13 cellular contexts compared by ENCODE assay signal in genomic region chr4:81786063-81786763, GRCh38.
DNase-seq lines count a peak whose midpoint lies in the region; ATAC-seq, FAIRE-seq and TF ChIP-seq lines count a peak whose summit lies in the region.
"Had no signal": no experiment of that assay in that cellular context is flagged by ENCODE, and none has a peak within 500 bp of the region (broad histone marks: within the 10 kb centered on the region; RNA-seq: fewer than 3 reads in every experiment).

No MANE protein-coding gene starts in this region.

- H3K27ac Mint-ChIP-seq in CD4-positive, alpha-beta memory T cell = no peak overlapping the region
- H3K27ac Mint-ChIP-seq: activated naive CD8-positive, alpha-beta T cell had no signal

- no peak for TF ChIP-seq CTCF in OCI-LY7 (conservative IDR thresholded peaks at IDR 0.05; ENCODE audit: low read length)

- POLR2A ChIA-PET in OCI-LY7 (lab: Charles Lee) = interaction anchor here (0.6 to 1.5 kb wide), 4 partner anchors 17 to 528 kb away, joined by 3 to 6 read pairs (median 3); no protein-coding TSS in a partner anchor
- POLR2A ChIA-PET in CD4-positive, alpha-beta memory T cell (lab: Charles Lee; ENCODE audit: partially characterized antibody) = interaction anchor here (0.6 kb wide), 1 partner anchor 315 kb away, joined by 3 read pairs; the partner anchor contains the start of gene RASGEF1B

- no peaks in the 10 kb centered on the region for H3K27me3 ChIP-seq in small intestine (ENCODE audit: control insufficient read depth in 2 of 2, insufficient read depth in 2 of 2, low read length in 2 of 2)
- H3K27me3 ChIP-seq in CD4-positive, alpha-beta memory T cell (ENCODE audit: insufficient read depth, low read length) = no peaks in the 10 kb centered on the region

- H3K4me1 Mint-ChIP-seq in CD4-positive, alpha-beta memory T cell = peaks cover 0 to 8% (median 4%) of the 10 kb centered on the region in 4 donors

- CTCF ChIA-PET in OCI-LY7 (lab: Charles Lee; ENCODE audit: unreplicated experiment) = no interaction called here
- CTCF ChIA-PET in CD4-positive, alpha-beta memory T cell (lab: Charles Lee; ENCODE audit: partially characterized antibody) = no interaction called here

- no peaks in the 10 kb centered on the region for H3K9me3 Mint-ChIP-seq in CD4-positive, alpha-beta memory T cell

- DNase-seq in NCI-H2171 treated with DMSO at 0.1 percent for 48 hours (lab: John Stamatoyannopoulos, UW) = peak; percentile 35
- DNase-seq in NCI-H2171 (lab: John Stamatoyannopoulos, UW) = no peak
- no peak for DNase-seq in OCI-LY7 (ENCODE audit: low spot score)
- peak; percentile 12 for DNase-seq in foreskin melanocyte
- DNase-seq in small intestine = peak; percentile 54
- no peak for DNase-seq in CD4-positive, alpha-beta memory T cell
- DNase-seq: activated CD4-positive, CD25-positive, alpha-beta regulatory T cell; left ventricle myocardium inferior had no signal

- intact Hi-C loops in OCI-LY7 (cut with micrococcal nuclease; ENCODE audit: unreplicated experiment) = no loop called here
- intact Hi-C loops in CD4-positive, alpha-beta memory T cell (cut with micrococcal nuclease) = no loop called here

- H3K4me1 ChIP-seq in OCI-LY7 (ENCODE audit: insufficient read depth, low read length, poor library complexity, severe bottlenecking) (no peaks in the 10 kb centered on the region), small intestine (ENCODE audit: control insufficient read depth in 2 of 2, insufficient read depth in 1 of 2, low read depth in 1 of 2, low read length in 1 of 2) (peaks cover 3 to 4% of the 10 kb centered on the region in 2 donors)
- no peaks in the 10 kb centered on the region for H3K4me1 ChIP-seq in CD4-positive, alpha-beta memory T cell (ENCODE audit: insufficient read depth, low read length)

- H3K9me3 ChIP-seq in OCI-LY7 (ENCODE audit: low read length) = no peaks in the 10 kb centered on the region
- no peaks in the 10 kb centered on the region for H3K9me3 ChIP-seq in small intestine (ENCODE audit: control insufficient read depth, low read depth)
- H3K9me3 ChIP-seq in CD4-positive, alpha-beta memory T cell (ENCODE audit: control insufficient read depth in 1 of 2, low read length in 2 of 2) = no peaks in the 10 kb centered on the region
- H3K9me3 ChIP-seq: left ventricle myocardium inferior had no signal

- 26 to 52% (median 27%) methylated on average over 4 of the region's 4 CpGs for WGBS in small intestine, 3 donors

- no peak overlapping the region for H3K4me2 ChIP-seq in OCI-LY7 (ENCODE audit: low read length)

- no peaks in the 10 kb centered on the region for H3K79me2 ChIP-seq in OCI-LY7 (ENCODE audit: insufficient read depth, low read depth, low read length)

- no peaks in the 10 kb centered on the region for H3K36me3 ChIP-seq in OCI-LY7 (ENCODE audit: insufficient read depth, low read length)
- H3K36me3 ChIP-seq in small intestine (ENCODE audit: control insufficient read depth in 2 of 2, insufficient read depth in 2 of 2, low read length in 2 of 2) = no peaks in the 10 kb centered on the region
- no peaks in the 10 kb centered on the region for H3K36me3 ChIP-seq in CD4-positive, alpha-beta memory T cell (ENCODE audit: insufficient read depth, low read length)
- H3K36me3 ChIP-seq: left ventricle myocardium inferior had no signal

- no peak overlapping the region for H3K4me3 ChIP-seq in OCI-LY7 (ENCODE audit: low read depth, low read length, poor library complexity, severe bottlenecking)
- H3K4me3 ChIP-seq in small intestine (ENCODE audit: low read depth in 1 of 2, low read length in 2 of 2) = no peak overlapping the region
- H3K4me3 ChIP-seq in CD4-positive, alpha-beta memory T cell (ENCODE audit: low read length in 2 of 2) = no peak overlapping the region
- H3K4me3 ChIP-seq: left ventricle myocardium inferior had no signal

- H2AFZ ChIP-seq in OCI-LY7 (ENCODE audit: low read length) = peak overlapping the region; percentile 64; the same call in 1 of the 2 replicates

- FAIRE-seq in small intestine (lab: Jason Lieb, UNC) = no peak
- FAIRE-seq: A204.1 had no signal

- H3K27ac ChIP-seq in OCI-LY7 (ENCODE audit: low read depth, low read length, poor library complexity, severe bottlenecking) (no peak overlapping the region), small intestine (ENCODE audit: low read depth in 1 of 2, low read length in 1 of 2) (no peak overlapping the region)
- no peak overlapping the region for H3K27ac ChIP-seq in CD4-positive, alpha-beta memory T cell (ENCODE audit: low read depth, low read length)
- H3K27ac ChIP-seq: left ventricle myocardium inferior had no signal

- no peaks in the 10 kb centered on the region for H3K27me3 Mint-ChIP-seq in CD4-positive, alpha-beta memory T cell
- H3K27me3 Mint-ChIP-seq: activated naive CD8-positive, alpha-beta T cell had no signal

- H3K9me2 ChIP-seq in OCI-LY7 (ENCODE audit: insufficient read depth, low read length) = no peaks in the 10 kb centered on the region

- no peak overlapping the region for H3K4me3 Mint-ChIP-seq in CD4-positive, alpha-beta memory T cell
- H3K4me3 Mint-ChIP-seq: activated naive CD8-positive, alpha-beta T cell had no signal

- no peaks in the 10 kb centered on the region for H4K20me1 ChIP-seq in OCI-LY7 (ENCODE audit: insufficient read depth, low read length)

- H3K36me3 Mint-ChIP-seq in CD4-positive, alpha-beta memory T cell = no peaks in the 10 kb centered on the region
- H3K36me3 Mint-ChIP-seq: activated naive CD8-positive, alpha-beta T cell had no signal

- no TSS peak for BruUV-seq in OCI-LY7 (replicated peaks; lab: Mats Ljungman, UMichigan)

- ATAC-seq in GM18520 (IDR thresholded peaks at IDR 0.05; ENCODE audit: unreplicated experiment) (no peak), HG02678 (IDR thresholded peaks at IDR 0.05; ENCODE audit: unreplicated experiment) (no peak)
- ATAC-seq: Panc1 had no signal

Comparison
In these comparisons a context has a peak if more than half of its experiments do, and no peak if none do; other contexts are left out.
1. DNase-seq: peak in NCI-H2171 treated with DMSO at 0.1 percent for 48 hours (single experiment), foreskin melanocyte (single experiment) and small intestine (single experiment); none in NCI-H2171 (single experiment), OCI-LY7 (single experiment) and CD4-positive, alpha-beta memory T cell (0 of 5).